ENCODE assay signal across 11 cellular contexts in genomic region chr11:2385156-2386151, GRCh38. TPM values are rescaled to one million over a fixed set of nuclear protein-coding genes. Genes with fewer than 3 reads are reported as not detected.
DNase-seq lines count a peak whose midpoint lies in the region; ATAC-seq, FAIRE-seq and TF ChIP-seq lines count a peak whose summit lies in the region.
"Had no signal": no experiment of that assay in that cellular context is flagged by ENCODE, and none has a peak within 500 bp of the region (broad histone marks: within the 10 kb centered on the region; RNA-seq: fewer than 3 reads in every experiment).

No MANE protein-coding gene starts in this region.

- H4K20me1 ChIP-seq in MM.1S (ENCODE audit: insufficient read depth, low read length), result no peaks in the 10 kb centered on the region

- no peak overlapping the region for H2AFZ ChIP-seq in MM.1S (ENCODE audit: low read length)

- H3K27ac Mint-ChIP-seq in stimulated activated naive CD8-positive, alpha-beta T cell treated with anti-CD3 and anti-CD28 coated beads, Interleukin-15, Interleukin-2, amounts not matched to agents 100 ng/mL and 50 ng/mL, for 24 hours, result no peak overlapping the region

- peak overlapping the region; percentile 39 for H3K4me3 Mint-ChIP-seq in stimulated activated naive CD8-positive, alpha-beta T cell treated with anti-CD3 and anti-CD28 coated beads, Interleukin-15, Interleukin-2, amounts not matched to agents 100 ng/mL and 50 ng/mL, for 24 hours
- H3K4me3 Mint-ChIP-seq: CD14-positive monocyte had no signal

- H3F3A ChIP-seq in MM.1S (ENCODE audit: insufficient read depth, low read length), result no peaks in the 10 kb centered on the region; the same call in 1 of the 2 replicates

- no peak for DNase-seq in stimulated activated naive CD8-positive, alpha-beta T cell treated with anti-CD3 and anti-CD28 coated beads, Interleukin-15, Interleukin-2, amounts not matched to agents 100 U/mL and 50 U/mL, for 24 hours
- peak; percentile 61 for DNase-seq in MM.1S
- peak; percentile 64 for DNase-seq in kidney
- no peak for DNase-seq in epidermal melanocyte (ENCODE audit: insufficient read length, low spot score)
- no peak for DNase-seq in medulla oblongata (ENCODE audit: extremely low spot score)
- DNase-seq in DMS53 (lab: John Stamatoyannopoulos, UW), result no peak
- DNase-seq: NCI-H226 had no signal

- TF ChIP-seq CTCF in MM.1S (IDR thresholded peaks at IDR 0.05; ENCODE audit: low read length), result no peak
- TF ChIP-seq CTCF in kidney (IDR thresholded peaks at IDR 0.05; ENCODE audit: borderline replicate concordance, extremely low read depth, insufficient read depth), result no peak

- peaks cover 25% of the 10 kb centered on the region for H3K4me1 ChIP-seq in MM.1S (ENCODE audit: low read length)
- peaks cover 75 to 89% of the 10 kb centered on the region in 2 donors for H3K4me1 ChIP-seq in kidney (ENCODE audit: control insufficient read depth in 1 of 2, insufficient read depth in 1 of 2, low read depth in 1 of 2, low read length in 2 of 2)

- ATAC-seq in stimulated activated naive CD8-positive, alpha-beta T cell treated with anti-CD3 and anti-CD28 coated beads, Interleukin-15, Interleukin-2, amounts not matched to agents 100 U/mL and 50 U/mL, for 24 hours, result no peak
- ATAC-seq in GM18873 (IDR thresholded peaks at IDR 0.05; ENCODE audit: low FRiP score, unreplicated experiment), result no peak

- no peak overlapping the region for H3K27ac ChIP-seq in MM.1S (ENCODE audit: low read length)
- H3K27ac ChIP-seq in kidney (ENCODE audit: low read depth in 2 of 2, low read length in 2 of 2), result peak overlapping the region in 1 of 2 donors; percentile 32

- peaks cover 34% of the 10 kb centered on the region for H3K27me3 ChIP-seq in MM.1S (replicated peaks; ENCODE audit: insufficient read depth, low read length)

- H3K9ac ChIP-seq in MM.1S (ENCODE audit: low read length), result no peak overlapping the region
- H3K9ac ChIP-seq in kidney (ENCODE audit: low read length in 2 of 2), result no peak overlapping the region

- no peaks in the 10 kb centered on the region for H3K36me3 Mint-ChIP-seq in stimulated activated naive CD8-positive, alpha-beta T cell treated with anti-CD3 and anti-CD28 coated beads, Interleukin-15, Interleukin-2, amounts not matched to agents 100 ng/mL and 50 ng/mL, for 24 hours (ENCODE audit: low read depth)

- no peaks in the 10 kb centered on the region for H3K36me3 ChIP-seq in MM.1S (replicated peaks; ENCODE audit: insufficient read depth, low read length)
- no peaks in the 10 kb centered on the region for H3K36me3 ChIP-seq in kidney (ENCODE audit: control insufficient read depth in 1 of 2, insufficient read depth in 2 of 2, low read length in 2 of 2)

- H3K9me3 ChIP-seq in MM.1S (replicated peaks; ENCODE audit: insufficient read depth, low read length), result no peaks in the 10 kb centered on the region
- H3K9me3 ChIP-seq in kidney (ENCODE audit: control insufficient read depth in 1 of 2, low read length in 2 of 2), result no peaks in the 10 kb centered on the region

- no peaks in the 10 kb centered on the region for H3K9me2 ChIP-seq in MM.1S (replicated peaks; ENCODE audit: insufficient read depth, low read length)

- H3K4me2 ChIP-seq in MM.1S (ENCODE audit: low read depth, low read length), result peak overlapping the region; percentile 38; the same call in 1 of the 2 replicates

- no peaks in the 10 kb centered on the region for H3K79me2 ChIP-seq in MM.1S (ENCODE audit: low read length)

- no peaks in the 10 kb centered on the region for H3K9me3 Mint-ChIP-seq in stimulated activated naive CD8-positive, alpha-beta T cell treated with anti-CD3 and anti-CD28 coated beads, Interleukin-15, Interleukin-2, amounts not matched to agents 100 ng/mL and 50 ng/mL, for 24 hours
- H3K9me3 Mint-ChIP-seq: CD14-positive monocyte had no signal

- FAIRE-seq in kidney (lab: Jason Lieb, UNC), result no peak
- FAIRE-seq: endothelial cell of umbilical vein had no signal

- intact Hi-C loops in kidney (cut with DNase I), result no loop called here

- H3K27me3 Mint-ChIP-seq in stimulated activated naive CD8-positive, alpha-beta T cell treated with anti-CD3 and anti-CD28 coated beads, Interleukin-15, Interleukin-2, amounts not matched to agents 100 ng/mL and 50 ng/mL, for 24 hours, result no peaks in the 10 kb centered on the region

- peaks cover 69% of the 10 kb centered on the region for H3K4me1 Mint-ChIP-seq in stimulated activated naive CD8-positive, alpha-beta T cell treated with anti-CD3 and anti-CD28 coated beads, Interleukin-15, Interleukin-2, amounts not matched to agents 100 ng/mL and 50 ng/mL, for 24 hours (ENCODE audit: low read depth)

- no peak overlapping the region; the same call in 1 of the 2 replicates for H3K4me3 ChIP-seq in MM.1S (ENCODE audit: low read length)
- no peak overlapping the region for H3K4me3 ChIP-seq in kidney (ENCODE audit: low read length in 2 of 2)

RNA-seq across cellular contexts. Expression of gene CD81, which starts 8.3 kb away (rescaled TPM):
- 950 TPM for total RNA-seq in kidney
- polyA plus RNA-seq in kidney (ENCODE audit: insufficient read depth, low read depth, low replicate concordance), result 827 TPM

RNA-seq across cellular contexts. Expression of gene TSSC4, which starts 15.1 kb away (rescaled TPM):
- 42.3 TPM for total RNA-seq in kidney
- polyA plus RNA-seq in kidney (ENCODE audit: insufficient read depth, low read depth, low replicate concordance), result 51.4 TPM

RNA-seq across cellular contexts. Expression of gene TRPM5, which starts 58.9 kb away (rescaled TPM):
- total RNA-seq in kidney, result 0.25 TPM
- 0.69 TPM for polyA plus RNA-seq in kidney (ENCODE audit: insufficient read depth, low read depth, low replicate concordance)
- total RNA-seq: endothelial cell of umbilical vein had no signal
- polyA plus RNA-seq: CD14-positive monocyte, endothelial cell of umbilical vein had no signal

RNA-seq across cellular contexts. Expression of gene KCNQ1, which starts 59.4 kb away (rescaled TPM):
- total RNA-seq in kidney, result 45.5 TPM
- polyA plus RNA-seq in kidney (ENCODE audit: insufficient read depth, low read depth, low replicate concordance), result 49.4 TPM

Comparison
In these comparisons a context has a peak if more than half of its experiments do, and no peak if none do; other contexts are left out.
1. DNase-seq: peak in MM.1S (single experiment) and kidney (single experiment); none in stimulated activated naive CD8-positive, alpha-beta T cell treated with anti-CD3 and anti-CD28 coated beads, Interleukin-15, Interleukin-2, amounts not matched to agents 100 U/mL and 50 U/mL, for 24 hours (single experiment), epidermal melanocyte (single experiment), medulla oblongata (single experiment) and DMS53 (single experiment).